Comparison of ENCODE assay signal across 28 cellular contexts in genomic region chr5:172825610-172826204, GRCh38. TPM values are rescaled to one million over a fixed set of nuclear protein-coding genes. Genes with fewer than 3 reads are reported as not detected.
DNase-seq lines count a peak whose midpoint lies in the region; ATAC-seq, FAIRE-seq and TF ChIP-seq lines count a peak whose summit lies in the region.
"Had no signal": no experiment of that assay in that cellular context is flagged by ENCODE, and none has a peak within 500 bp of the region (broad histone marks: within the 10 kb centered on the region; RNA-seq: fewer than 3 reads in every experiment).

No MANE protein-coding gene starts in this region.

- H4K20me1 ChIP-seq in SK-N-SH (ENCODE audit: insufficient read depth), result no peaks in the 10 kb centered on the region
- no peaks in the 10 kb centered on the region for H4K20me1 ChIP-seq in IMR-90 (ENCODE audit: insufficient read depth, low read length)
- no peaks in the 10 kb centered on the region for H4K20me1 ChIP-seq in K562 (replicated peaks; ENCODE audit: control insufficient read depth, insufficient read depth, low read length)
- H4K20me1 ChIP-seq: BLaER1 had no signal

- no peak overlapping the region for H2AK5ac ChIP-seq in IMR-90 (ENCODE audit: low read depth, low read length)

- H3K4me3 ChIP-seq in SK-N-SH (ENCODE audit: low read depth in 2 of 2, low read length in 1 of 2) (no peak overlapping the region), A549 (no peak overlapping the region), IMR-90 (ENCODE audit: insufficient read depth, low read depth, low read length) (no peak overlapping the region), K562 (no peak overlapping the region), prostate gland (no peak overlapping the region)
- H3K4me3 ChIP-seq: BLaER1, GM12878 had no signal

- POLR2A ChIA-PET in SK-N-SH (lab: Yijun Ruan, JAX) (no interaction called here), A549 (lab: Yijun Ruan, JAX) (no interaction called here), IMR-90 (lab: Charles Lee; ENCODE audit: unreplicated experiment) (no interaction called here), K562 (lab: Yijun Ruan, JAX) (interaction anchor here (0.8 kb wide), 1 partner anchor 53 kb away, joined by 3 read pairs; no protein-coding TSS in a partner anchor)

- H3K9me3 ChIP-seq in SK-N-SH, result no peaks in the 10 kb centered on the region
- peaks cover 23% of the 10 kb centered on the region for H3K9me3 ChIP-seq in A549
- H3K9me3 ChIP-seq in IMR-90 (ENCODE audit: control insufficient read depth, insufficient read depth, low read length), result peaks cover 11% of the 10 kb centered on the region
- H3K9me3 ChIP-seq in K562 (replicated peaks; ENCODE audit: control insufficient read depth, insufficient read depth, low read depth, low read length), result peaks cover 5% of the 10 kb centered on the region; the same call in 1 of the 2 replicates
- H3K9me3 ChIP-seq in prostate gland, result no peaks in the 10 kb centered on the region

- BruUV-seq in IMR-90 (replicated peaks; lab: Mats Ljungman, UMichigan) (no TSS peak), K562 (replicated peaks; lab: Mats Ljungman, UMichigan) (no TSS peak)

- H2BK120ac ChIP-seq in IMR-90 (ENCODE audit: low read depth, low read length), result no peak overlapping the region

- H3K27me3 ChIP-seq in SK-N-SH (ENCODE audit: insufficient read depth) (no peaks in the 10 kb centered on the region), IMR-90 (ENCODE audit: control insufficient read depth, insufficient read depth, low read length) (no peaks in the 10 kb centered on the region), K562 (ENCODE audit: control insufficient read depth in 2 of 2, insufficient read depth in 2 of 2, low read length in 2 of 2) (no peaks in the 10 kb centered on the region), prostate gland (replicated peaks; ENCODE audit: insufficient read depth) (no peaks in the 10 kb centered on the region)
- H3K27me3 ChIP-seq: BE2C, BLaER1 had no signal

- peaks cover 5% of the 10 kb centered on the region for H3K9me1 ChIP-seq in IMR-90 (ENCODE audit: insufficient read depth, low read length)
- no peaks in the 10 kb centered on the region for H3K9me1 ChIP-seq in K562 (ENCODE audit: control insufficient read depth, insufficient read depth, low read length)

- CTCF ChIA-PET in SK-N-SH (lab: Yijun Ruan, JAX), result interaction anchor here (1.0 to 1.8 kb wide), 2 partner anchors 11 to 375 kb away, joined by 3 to 4 read pairs; no protein-coding TSS in a partner anchor
- CTCF ChIA-PET in A549 (lab: Yijun Ruan, JAX), result no interaction called here
- CTCF ChIA-PET in IMR-90 (lab: Yijun Ruan, JAX), result interaction anchor here (0.7 kb wide), 1 partner anchor 15 kb away, joined by 3 read pairs; no protein-coding TSS in a partner anchor
- CTCF ChIA-PET in K562 (lab: Yijun Ruan, JAX; ENCODE audit: low intra/inter-chr PET ratio), result interaction anchor here (0.7 kb wide), 1 partner anchor 760 kb away, joined by 3 read pairs; no protein-coding TSS in a partner anchor

- TF ChIP-seq POLR2A in A549 (IDR thresholded peaks at IDR 0.05; ENCODE audit: low read length) (no peak), IMR-90 (IDR thresholded peaks at IDR 0.05; ENCODE audit: low read depth, low read length) (no peak), K562 (conservative IDR thresholded peaks at IDR 0.05) (no peak), prostate gland (IDR thresholded peaks at IDR 0.05) (no peak)

- no peak overlapping the region for H4K5ac ChIP-seq in IMR-90 (ENCODE audit: low read depth, low read length)

- no peak for TF ChIP-seq EP300 in SK-N-SH (IDR thresholded peaks at IDR 0.05; ENCODE audit: borderline replicate concordance in 1 of 2, low read depth in 1 of 2, low read length in 1 of 2)
- TF ChIP-seq EP300 in A549 (IDR thresholded peaks at IDR 0.05), result no peak
- no peak for TF ChIP-seq EP300 in K562 (IDR thresholded peaks at IDR 0.05; ENCODE audit: low read length)

- in situ Hi-C loops in IMR-90 (cut with MboI; ENCODE audit: low sequenced_read_pairs) (no loop called here), K562 (cut with MboI) (no loop called here)

- dilution Hi-C loops in IMR-90 (cut with HindIII; ENCODE audit: low sequenced_read_pairs, unreplicated experiment), result no loop called here

- TF ChIP-seq RAD21 in SK-N-SH (IDR thresholded peaks at IDR 0.05; ENCODE audit: low read length) (no peak), A549 (conservative IDR thresholded peaks at IDR 0.05 in 1 of 2, IDR thresholded peaks at IDR 0.05 in 1 of 2) (no peak), IMR-90 (IDR thresholded peaks at IDR 0.05; ENCODE audit: low read length) (no peak), K562 (CRISPR knock-in tag; conservative IDR thresholded peaks at IDR 0.05 in 1 of 2, IDR thresholded peaks at IDR 0.05 in 1 of 2) (no peak)

- peaks cover 0 to 6% of the 10 kb centered on the region in 2 experiments; a peak in 2 of 4 replicates for H3K79me1 ChIP-seq in IMR-90 (ENCODE audit: low read depth in 1 of 2, low read length in 2 of 2)

- intact Hi-C loops in IMR-90 (cut with micrococcal nuclease), result no loop called here
- intact Hi-C loops in K562 (cut with micrococcal nuclease), result no loop called here
- intact Hi-C loops in prostate gland (cut with DNase I), result no loop called here

- no peak overlapping the region for H3K18ac ChIP-seq in IMR-90 (ENCODE audit: low read depth, low read length)

- no peak for TF ChIP-seq CTCF in SK-N-SH (IDR thresholded peaks at IDR 0.05)
- TF ChIP-seq CTCF in A549 (IDR thresholded peaks at IDR 0.05), result no peak
- no peak for TF ChIP-seq CTCF in IMR-90 (conservative IDR thresholded peaks at IDR 0.05; ENCODE audit: low read depth, low read length)
- no peak for TF ChIP-seq CTCF in K562 (IDR thresholded peaks at IDR 0.05 in 2 of 3, conservative IDR thresholded peaks at IDR 0.05 in 1 of 3; ENCODE audit: insufficient read depth in 2 of 3, low read depth in 1 of 3, low read length in 3 of 3)
- TF ChIP-seq CTCF in prostate gland (IDR thresholded peaks at IDR 0.05), result no peak

- no peak for ATAC-seq in SK-N-SH treated with all-trans-retinoic acid at 6 μM for 48 hours
- no peak for ATAC-seq in A549
- ATAC-seq in IMR-90 (ENCODE audit: low read depth), result no peak
- ATAC-seq in K562, result no peak
- ATAC-seq: GM12878 had no signal

- H2AFZ ChIP-seq in SK-N-SH (ENCODE audit: low read depth), result no peak overlapping the region
- H2AFZ ChIP-seq in IMR-90 (replicated peaks; ENCODE audit: low read length, poor library complexity), result no peak overlapping the region
- no peak overlapping the region for H2AFZ ChIP-seq in K562 (ENCODE audit: low read depth, low read length)

- H3K9me2 ChIP-seq in SK-N-SH, result no peaks in the 10 kb centered on the region

- no peak overlapping the region for H2BK15ac ChIP-seq in IMR-90 (ENCODE audit: low read depth, low read length)

- no peak overlapping the region for H4K91ac ChIP-seq in IMR-90 (ENCODE audit: insufficient read depth, low read depth, low read length)

- no peak overlapping the region for H3K56ac ChIP-seq in IMR-90 (ENCODE audit: extremely low read depth, insufficient read depth, low read length)

- no peak overlapping the region for H3K23ac ChIP-seq in IMR-90 (ENCODE audit: low read depth, low read length)

- H3K79me2 ChIP-seq in SK-N-SH (ENCODE audit: insufficient read depth) (no peaks in the 10 kb centered on the region), K562 (ENCODE audit: control insufficient read depth, insufficient read depth, low read length) (no peaks in the 10 kb centered on the region)

- no peak overlapping the region for H2BK5ac ChIP-seq in IMR-90 (ENCODE audit: low read depth, low read length, poor library complexity, severe bottlenecking)

- no peak overlapping the region for H2AK9ac ChIP-seq in IMR-90 (replicated peaks; ENCODE audit: low read depth, low read length, poor library complexity)

- no peak overlapping the region for H3K4ac ChIP-seq in IMR-90 (ENCODE audit: low read depth, low read length)

- H3K4me1 ChIP-seq in SK-N-SH (ENCODE audit: control insufficient read depth in 1 of 2, insufficient read depth in 2 of 2, low read depth in 1 of 2, low read length in 1 of 2) (no peaks in the 10 kb centered on the region; a peak in 1 of 4 replicates), A549 (peaks cover 10% of the 10 kb centered on the region; the same call in 1 of the 3 replicates), IMR-90 (ENCODE audit: control insufficient read depth, insufficient read depth, low read length) (peaks cover 3% of the 10 kb centered on the region), K562 (replicated peaks in 1 of 2; ENCODE audit: control insufficient read depth in 2 of 2, insufficient read depth in 2 of 2, low read length in 2 of 2) (peaks cover 3 to 4% of the 10 kb centered on the region in 2 experiments; a peak in 3 of 5 replicates), prostate gland (replicated peaks) (no peaks in the 10 kb centered on the region)
- H3K4me1 ChIP-seq: BE2C had no signal

- no peaks in the 10 kb centered on the region for H3F3A ChIP-seq in SK-N-SH (replicated peaks; ENCODE audit: insufficient read depth)

- H3K14ac ChIP-seq in IMR-90 (replicated peaks; ENCODE audit: low read depth, low read length), result no peak overlapping the region

- no peak overlapping the region for H4K8ac ChIP-seq in IMR-90 (ENCODE audit: low read depth in 2 of 2, low read length in 2 of 2)

- 24% methylated on average over 2 of the region's 2 CpGs for WGBS in SK-N-SH (ENCODE audit: low lambda C conversion rate)
- WGBS in A549 (ENCODE audit: missing lambda C conversion rate), result 34% methylated on average over 2 of the region's 2 CpGs
- WGBS in IMR-90 (ENCODE audit: extremely low coverage in 2 of 2, insufficient read length in 1 of 2), 2 experiments, result no CpG with 5 or more reads among the region's 2 CpGs
- 9% methylated on average over 2 of the region's 2 CpGs for WGBS in K562 (ENCODE audit: insufficient coverage, low coverage, missing lambda C conversion rate)
- WGBS in prostate gland, result 50% methylated on average over 2 of the region's 2 CpGs

- DNase-seq in SK-N-SH, result no peak
- no peak for DNase-seq in A549 (ENCODE audit: low read depth in 1 of 2, low spot score in 1 of 2)
- no peak for DNase-seq in IMR-90
- no peak for DNase-seq in K562 (ENCODE audit: extremely low read depth in 1 of 4, low spot score in 3 of 4)
- DNase-seq in GM19238 (ENCODE audit: insufficient read length, low spot score), result no peak
- no peak for DNase-seq in NCI-H2196 treated with DMSO at 0.1 percent for 48 hours (lab: John Stamatoyannopoulos, UW; ENCODE audit: unreplicated experiment)
- DNase-seq in prostate gland (ENCODE audit: low spot score), result no peak
- DNase-seq: ACHN; BE2C; C1 segment of cervical spinal cord; CD4-positive, alpha-beta memory T cell; CD4-positive, CD25-positive, alpha-beta regulatory T cell; CD8-positive, alpha-beta memory T cell; COR-L47; DMS 273 treated with DMSO at 0.1 percent for 48 hours; DMS153; DMS53; DMS79; DND-41; EL; GDM1 had no signal

- H3K4me2 ChIP-seq in SK-N-SH (no peak overlapping the region), A549 (no peak overlapping the region), IMR-90 (ENCODE audit: low read depth, low read length) (no peak overlapping the region), K562 (ENCODE audit: insufficient read depth, low read length) (no peak overlapping the region)
- H3K4me2 ChIP-seq: BLaER1 had no signal

- FAIRE-seq in A549 (lab: Jason Lieb, UNC), result no peak
- no peak for FAIRE-seq in K562 (lab: Jason Lieb, UNC)
- FAIRE-seq: GM12878, GM12892, GM18507, GM19239 had no signal

- H3K36me3 ChIP-seq in SK-N-SH (replicated peaks in 1 of 2; ENCODE audit: control insufficient read depth in 1 of 2, insufficient read depth in 2 of 2, low read length in 1 of 2), result no peaks in the 10 kb centered on the region
- H3K36me3 ChIP-seq in IMR-90 (ENCODE audit: control insufficient read depth, insufficient read depth, low read length), result no peaks in the 10 kb centered on the region
- no peaks in the 10 kb centered on the region for H3K36me3 ChIP-seq in K562 (ENCODE audit: control insufficient read depth, insufficient read depth, low read length)
- H3K36me3 ChIP-seq in prostate gland, result no peaks in the 10 kb centered on the region
- H3K36me3 ChIP-seq: BE2C, BLaER1 had no signal

- H3K9ac ChIP-seq in SK-N-SH (no peak overlapping the region), IMR-90 (ENCODE audit: low read depth, low read length) (no peak overlapping the region), K562 (ENCODE audit: insufficient read depth in 1 of 2, low read depth in 2 of 2, low read length in 2 of 2) (no peak overlapping the region)
- H3K9ac ChIP-seq: BLaER1 had no signal

- H2BK20ac ChIP-seq in IMR-90 (ENCODE audit: low read depth, low read length), result no peak overlapping the region

- H3K27ac ChIP-seq in SK-N-SH (ENCODE audit: low read depth in 2 of 2, low read length in 1 of 2) (no peak overlapping the region), A549 (no peak overlapping the region), IMR-90 (ENCODE audit: insufficient read depth, low read length) (no peak overlapping the region), K562 (ENCODE audit: extremely low read depth, low read depth, low read length) (no peak overlapping the region), prostate gland (no peak overlapping the region)
- H3K27ac ChIP-seq: 22Rv1, BLaER1 had no signal

RNA-seq across cellular contexts. Expression of gene ERGIC1, which starts 8.3 kb away (rescaled TPM):
- 101 and 111 TPM in 2 replicates for polyA plus RNA-seq in SK-N-SH (2012; rRNA removed)
- polyA plus RNA-seq in SK-N-SH (2012; cell fraction: cytosol; rRNA removed), result 69.4 and 95.6 TPM in 2 replicates
- polyA plus RNA-seq in SK-N-SH (2012; cell fraction: nucleus; rRNA removed), result 40.7 and 61.0 TPM in 2 replicates
- 176 and 208 TPM in 2 replicates for polyA plus RNA-seq in A549 (2011; rRNA removed)
- 184 and 254 TPM in 2 replicates for polyA plus RNA-seq in A549 (2012; cell fraction: cytosol; rRNA removed)
- polyA plus RNA-seq in A549 (2012; cell fraction: nucleus; rRNA removed), result 131 and 150 TPM in 2 replicates
- 289 to 322 TPM (median 304 TPM) in 3 replicates for polyA plus RNA-seq in A549 (2017; fragmentation: RNase III; extraction: RNeasy Plus Mini Kit Qiagen cat#74134 plus additional on column Dnase treatment)
- polyA minus RNA-seq in A549 (2011; rRNA and poly(A)+ RNA removed), result 418 and 510 TPM in 2 replicates
- total RNA-seq in IMR-90 (2012; rRNA removed), result 124 and 134 TPM in 2 replicates
- 185 and 192 TPM in 2 replicates for polyA plus RNA-seq in IMR-90 (2012; rRNA removed)
- polyA plus RNA-seq in IMR-90 (2012; cell fraction: cytosol; rRNA removed), result 59.2 and 179 TPM in 2 replicates
- polyA plus RNA-seq in IMR-90 (2012; cell fraction: nucleus; rRNA removed; ENCODE audit: low replicate concordance), result 128 and 132 TPM in 2 replicates
- total RNA-seq in K562 (2011; cell fraction: chromatin; rRNA removed; ENCODE audit: low replicate concordance), result 94.3 and 160 TPM in 2 replicates
- total RNA-seq in K562 (2011; cell fraction: nucleolus; rRNA removed), result 81.7 and 85.4 TPM in 2 replicates
- 98.5 and 147 TPM in 2 replicates for total RNA-seq in K562 (2011; cell fraction: nucleoplasm; rRNA removed)
- total RNA-seq in K562 (2014; rRNA removed), result 20.9 and 38.1 TPM in 2 replicates
- total RNA-seq in K562 (2014; rRNA removed; fragmentation: Illumina TruSeq; extraction: Trizol), result 33.5 and 38.8 TPM in 2 replicates
- 41.9 and 42.5 TPM in 2 replicates for total RNA-seq in K562 (2015; rRNA removed; fragmentation: Illumina TruSeq; extraction: Trizol)
- total RNA-seq in K562 (2021), result 48.0 and 51.3 TPM in 2 replicates
- 36.4 and 39.2 TPM in 2 replicates for polyA plus RNA-seq in K562 (2011; rRNA removed)
- polyA plus RNA-seq in K562 (2011; cell fraction: cytosol; rRNA removed), result 59.9 and 75.2 TPM in 2 replicates
- polyA plus RNA-seq in K562 (2011; cell fraction: nucleus; rRNA removed), result 37.4 and 51.3 TPM in 2 replicates
- polyA plus RNA-seq in K562 (2012), result 49.8 and 50.4 TPM in 2 replicates
- 58.0 and 68.4 TPM in 2 replicates for polyA plus RNA-seq in K562 (2014; fragmentation: Illumina TruSeq; extraction: Trizol)
- 10 to 100 TPM in 1 of 2 experiments, 1 to 10 TPM in 1; 5.5 to 11.7 TPM for polyA plus RNA-seq in K562 (2014; fragmentation: Nextera tagmentation; extraction: Ambion mirVana)
- polyA plus RNA-seq in K562 (2014; rRNA removed), result 32.9 and 45.5 TPM in 2 replicates
- 42.0 and 52.9 TPM in 2 replicates for polyA minus RNA-seq in K562 (2011; rRNA and poly(A)+ RNA removed)
- polyA minus RNA-seq in K562 (2011; cell fraction: cytosol; rRNA and poly(A)+ RNA removed), result 26.8 and 27.7 TPM in 2 replicates
- 19.5 and 22.5 TPM in 2 replicates for polyA minus RNA-seq in K562 (2011; cell fraction: nucleus; rRNA and poly(A)+ RNA removed)
- total RNA-seq in prostate gland, result 100 to 1,000 TPM; 228 to 380 TPM

RNA-seq across cellular contexts. Expression of gene DUSP1, which starts 54.7 kb away (rescaled TPM):
- polyA plus RNA-seq in SK-N-SH (2012; rRNA removed) (373 and 455 TPM in 2 replicates), A549 (2011; rRNA removed) (525 and 594 TPM in 2 replicates), A549 (2017; fragmentation: RNase III; extraction: RNeasy Plus Mini Kit Qiagen cat#74134 plus additional on column Dnase treatment) (191 to 207 TPM (median 203 TPM) in 3 replicates), IMR-90 (2012; rRNA removed) (467 and 674 TPM in 2 replicates), K562 (2011; rRNA removed) (12.6 and 13.3 TPM in 2 replicates), K562 (2014; fragmentation: Illumina TruSeq; extraction: Trizol) (8.0 and 8.5 TPM in 2 replicates), K562 (2014; fragmentation: Nextera tagmentation; extraction: Ambion mirVana) (1 to 10 TPM; 2.1 to 3.0 TPM), K562 (2014; rRNA removed) (10.1 and 14.1 TPM in 2 replicates)
- polyA plus RNA-seq in SK-N-SH (2012; cell fraction: cytosol; rRNA removed), result 208 and 248 TPM in 2 replicates
- polyA plus RNA-seq in SK-N-SH (2012; cell fraction: nucleus; rRNA removed), result 873 and 891 TPM in 2 replicates
- polyA plus RNA-seq in A549 (2012; cell fraction: cytosol; rRNA removed), result 540 and 757 TPM in 2 replicates
- polyA plus RNA-seq in A549 (2012; cell fraction: nucleus; rRNA removed), result 1,192 and 1,375 TPM in 2 replicates
- polyA minus RNA-seq in A549 (2011; rRNA and poly(A)+ RNA removed), result 620 and 630 TPM in 2 replicates
- total RNA-seq in IMR-90 (2012; rRNA removed) (304 and 320 TPM in 2 replicates), K562 (2014; rRNA removed) (12.8 and 18.9 TPM in 2 replicates), K562 (2014; rRNA removed; fragmentation: Illumina TruSeq; extraction: Trizol) (5.0 and 7.3 TPM in 2 replicates), K562 (2015; rRNA removed; fragmentation: Illumina TruSeq; extraction: Trizol) (4.4 and 4.8 TPM in 2 replicates), K562 (2021) (14.2 and 17.1 TPM in 2 replicates), prostate gland (100 to 1,000 TPM; 559 to 659 TPM)
- 405 and 1,457 TPM in 2 replicates for polyA plus RNA-seq in IMR-90 (2012; cell fraction: cytosol; rRNA removed)
- polyA plus RNA-seq in IMR-90 (2012; cell fraction: nucleus; rRNA removed; ENCODE audit: low replicate concordance), result 1,904 and 1,990 TPM in 2 replicates
- total RNA-seq in K562 (2011; cell fraction: chromatin; rRNA removed; ENCODE audit: low replicate concordance), result 11.5 and 24.3 TPM in 2 replicates
- total RNA-seq in K562 (2011; cell fraction: nucleolus; rRNA removed), result 32.5 and 33.0 TPM in 2 replicates
- total RNA-seq in K562 (2011; cell fraction: nucleoplasm; rRNA removed), result 17.9 and 22.4 TPM in 2 replicates
- 16.2 and 25.8 TPM in 2 replicates for polyA plus RNA-seq in K562 (2011; cell fraction: cytosol; rRNA removed)
- polyA plus RNA-seq in K562 (2011; cell fraction: nucleus; rRNA removed), result 26.5 and 30.4 TPM in 2 replicates
- polyA plus RNA-seq in K562 (2012), result 8.3 and 11.4 TPM in 2 replicates
- 13.6 and 20.8 TPM in 2 replicates for polyA minus RNA-seq in K562 (2011; rRNA and poly(A)+ RNA removed)
- 13.5 and 14.0 TPM in 2 replicates for polyA minus RNA-seq in K562 (2011; cell fraction: cytosol; rRNA and poly(A)+ RNA removed)
- polyA minus RNA-seq in K562 (2011; cell fraction: nucleus; rRNA and poly(A)+ RNA removed), result 23.3 and 31.2 TPM in 2 replicates

Comparison
In these comparisons a context has a peak if more than half of its experiments do, and no peak if none do; other contexts are left out.
1. RNA of gene DUSP1, which starts 54.7 kb away (polyA plus RNA-seq): 191 to 1,375 TPM in A549, 405 to 1,990 TPM in IMR-90 and 208 to 891 TPM in SK-N-SH; 2.1 to 30.4 TPM in K562; every median in the first group is over 4 times any median in the second.